ENCODE assay signal across 11 cellular contexts in genomic region chr22:30497466-30498150, GRCh38. TPM values are rescaled to one million over a fixed set of nuclear protein-coding genes. Genes with fewer than 3 reads are reported as not detected.
"Had no signal": no experiment of that assay in that cellular context is flagged by ENCODE, and none has a peak within 500 bp of the region (broad histone marks: within the 10 kb centered on the region; RNA-seq: fewer than 3 reads in every experiment).

No MANE protein-coding gene starts in this region.

- H3K36me3 ChIP-seq: HAP-1 had no signal

- DNase-seq: GM23248, GOT3, H7, HFFc6, IMR-90, KBM-7 had no signal

- H3K4me3 Mint-ChIP-seq: HFFc6 had no signal

- H3K27ac Mint-ChIP-seq: HFFc6 had no signal

- H3K9ac ChIP-seq: GM23248 had no signal

- H3K4me1 ChIP-seq: HAP-1 had no signal

- ATAC-seq: HCT116 had no signal

- H3K27ac ChIP-seq: GM23248, HL-60 had no signal

- H3K9me3 Mint-ChIP-seq: HFFc6 had no signal

- H3K4me3 ChIP-seq: GM23248, HAP-1 had no signal

- H3K9me3 ChIP-seq: HAP-1 had no signal

RNA-seq across cellular contexts. Expression of gene SEC14L4, which starts 7.9 kb away (rescaled TPM):
- total RNA-seq: H4, H7, HFFc6, HT1080, IMR-90 had no signal
- polyA plus RNA-seq: IMR-90 had no signal

RNA-seq across cellular contexts. Expression of gene SEC14L3, which starts 25.8 kb away (rescaled TPM):
- total RNA-seq: GM23248, H4, H7, HFFc6, HT1080, IMR-90 had no signal
- polyA plus RNA-seq: GM23248, IMR-90 had no signal

RNA-seq across cellular contexts. Expression of gene SEC14L6, which starts 48.9 kb away (rescaled TPM):
- total RNA-seq: GM23248, H4, HFFc6, HT1080, IMR-90 had no signal
- polyA plus RNA-seq: GM23248 had no signal
